Comparison of ENCODE assay signal across 8 cellular contexts in the genomic region with DNA sequence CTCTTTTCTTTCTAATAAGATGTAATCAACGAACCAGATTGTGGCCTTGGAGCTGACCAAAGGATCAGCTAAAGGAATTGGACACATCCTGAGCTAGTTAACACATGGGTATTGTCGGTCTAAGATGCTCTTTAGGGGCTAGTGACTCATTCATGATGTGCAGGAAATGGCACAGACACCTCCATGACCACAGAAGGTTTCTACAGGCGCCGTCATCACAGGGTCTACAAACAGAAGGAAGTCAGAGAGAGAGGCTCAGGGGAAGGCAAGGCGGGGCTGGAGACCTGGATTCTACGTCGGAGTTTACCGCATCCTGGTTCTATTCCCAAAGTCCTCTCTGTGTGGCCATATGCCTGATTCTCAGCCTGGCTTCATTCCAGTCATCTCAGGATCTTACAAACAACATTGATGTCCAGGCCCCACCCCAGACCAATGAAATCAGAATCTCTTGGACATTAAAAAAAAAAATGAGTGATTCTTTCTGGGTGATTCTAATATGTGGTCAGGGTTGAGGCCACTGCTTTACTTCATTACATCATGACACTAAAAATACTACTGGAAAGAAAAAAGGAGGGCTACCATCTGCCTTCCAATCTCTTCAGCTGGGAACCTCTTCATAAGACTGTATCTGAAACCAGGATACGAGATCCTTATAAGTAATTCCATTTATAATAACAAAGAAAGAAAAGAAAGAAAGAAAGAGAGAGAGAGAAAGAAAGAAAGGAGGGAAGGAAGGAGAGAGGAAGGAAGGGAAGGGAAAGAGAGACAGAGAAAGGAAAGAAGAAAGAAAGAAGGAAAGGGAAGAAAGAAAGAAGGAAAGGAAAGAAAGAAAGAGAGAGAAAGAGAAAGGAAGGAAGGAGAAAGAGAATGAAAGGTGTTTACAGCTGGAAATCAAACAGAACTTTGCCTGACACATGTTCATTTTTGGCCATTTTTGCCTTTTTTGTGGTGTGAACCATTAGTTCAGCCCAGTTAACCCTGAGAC. TPM values are rescaled to one million over a fixed set of nuclear protein-coding genes. Genes with fewer than 3 reads are reported as not detected.
A peak's percentile ranks its signal among the peaks of the same experiment; 100 is the strongest.
DNase-seq lines count a peak whose midpoint lies in the region; ATAC-seq, FAIRE-seq and TF ChIP-seq lines count a peak whose summit lies in the region.

No MANE protein-coding gene starts in this region.

- peak; percentile 8 to 77 for DNase-seq in A549 (ENCODE audit: low read depth in 1 of 2, low spot score in 1 of 2)
- peak; percentile 19 to 36 for DNase-seq in activated CD8-positive, alpha-beta memory T cell treated with anti-CD3 and anti-CD28 coated beads for 4 hours (ENCODE audit: low read depth in 2 of 2)
- peak; percentile 18 for DNase-seq in glomerular endothelial cell (ENCODE audit: extremely low read depth, low read depth, low spot score)
- DNase-seq in stimulated activated naive CD4-positive, alpha-beta T cell treated with Interleukin-2 at 50 U/mL for 16 hours (lab: John Stamatoyannopoulos, UW) = peak; percentile 14
- DNase-seq in amygdala (lab: John Stamatoyannopoulos, UW) = no peak
- no peak for DNase-seq in NCI-H1436 treated with DMSO at 0.1 percent for 48 hours (lab: John Stamatoyannopoulos, UW)

- H3K27ac ChIP-seq in A549 = peak overlapping the region; percentile 40 to 64; a peak in 4 of 6 replicates

- TF ChIP-seq CTCF in A549 (IDR thresholded peaks at IDR 0.05) = no peak

- ATAC-seq in A549 (peak; percentile 50 to 81; a peak in 4 of 6 replicates), GM19452 (IDR thresholded peaks at IDR 0.05; ENCODE audit: unreplicated experiment) (peak; percentile 85), HG03571 (IDR thresholded peaks at IDR 0.05; ENCODE audit: unreplicated experiment) (peak; percentile 80)

- H3K9me3 ChIP-seq in A549 = no peaks in the 10 kb centered on the region

- FAIRE-seq in A549 (lab: Jason Lieb, UNC) = no peak

- WGBS in A549 (ENCODE audit: missing lambda C conversion rate) = 16% methylated on average over 9 of the region's 9 CpGs

- CTCF ChIA-PET in A549 (lab: Yijun Ruan, JAX) = interaction anchor here (0.9 to 1.3 kb wide), 3 partner anchors 9 to 111 kb away, joined by 3 to 5 read pairs (median 4); no protein-coding TSS in a partner anchor

- TF ChIP-seq RAD21 in A549 (conservative IDR thresholded peaks at IDR 0.05 in 1 of 2, IDR thresholded peaks at IDR 0.05 in 1 of 2) = no peak

- no peak; a peak in 1 of 5 replicates for TF ChIP-seq EP300 in A549 (IDR thresholded peaks at IDR 0.05)

- no peak for TF ChIP-seq POLR2A in A549 (IDR thresholded peaks at IDR 0.05; ENCODE audit: low read length)

- H3K4me2 ChIP-seq in A549 = no peak overlapping the region

- POLR2A ChIA-PET in A549 (lab: Yijun Ruan, JAX) = no interaction called here

- H3K4me1 ChIP-seq in A549 = peaks cover 3% of the 10 kb centered on the region; the same call in 1 of the 3 replicates

- no peak overlapping the region for H3K4me3 ChIP-seq in A549

TF ChIP-seq in A549, 52 proteins besides CTCF, POLR2A, EP300 and RAD21:
- TF ChIP-seq JUN (IDR thresholded peaks at IDR 0.05) = no peak
- no peak for TF ChIP-seq FOSL2 (IDR thresholded peaks at IDR 0.05)
- peak; percentile 47; the same call in 1 of the 2 replicates for TF ChIP-seq FOSL2 (CRISPR knock-in tag; IDR thresholded peaks at IDR 0.05)
- TF ChIP-seq, protein P1, sequence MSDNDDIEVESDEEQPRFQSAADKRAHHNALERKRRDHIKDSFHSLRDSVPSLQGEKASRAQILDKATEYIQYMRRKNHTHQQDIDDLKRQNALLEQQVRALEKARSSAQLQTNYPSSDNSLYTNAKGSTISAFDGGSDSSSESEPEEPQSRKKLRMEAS (IDR thresholded peaks at IDR 0.05) = peak; percentile 34; the same call in 1 of the 2 replicates

RNA-seq across cellular contexts. Expression of a gene that starts 11.6 kb away (rescaled TPM):
- polyA plus RNA-seq in A549 (2011; rRNA removed) = 0.19 and 0.30 TPM in 2 replicates
- polyA plus RNA-seq in A549 (2012; cell fraction: cytosol; rRNA removed) = 0.01 and 0.08 TPM in 2 replicates
- 0.05 TPM in 1 of 2 replicates, not detected in the other for polyA plus RNA-seq in A549 (2012; cell fraction: nucleus; rRNA removed)
- polyA plus RNA-seq in A549 (2017; fragmentation: RNase III; extraction: RNeasy Plus Mini Kit Qiagen cat#74134 plus additional on column Dnase treatment) = 0.05 to 0.30 TPM in 2 of 3 replicates, not detected in the other
- 0.29 and 0.54 TPM in 2 replicates for polyA minus RNA-seq in A549 (2011; rRNA and poly(A)+ RNA removed)
- total RNA-seq in glomerular endothelial cell = 3.0 and 16.7 TPM in 2 replicates

Comparison
In these comparisons a context has a peak if more than half of its experiments do, and no peak if none do; other contexts are left out.
1. DNase-seq: peak in A549 (2 of 2), activated CD8-positive, alpha-beta memory T cell treated with anti-CD3 and anti-CD28 coated beads for 4 hours (2 of 2), glomerular endothelial cell (single experiment) and stimulated activated naive CD4-positive, alpha-beta T cell treated with Interleukin-2 at 50 U/mL for 16 hours (single experiment); none in amygdala (0 of 56) and NCI-H1436 treated with DMSO at 0.1 percent for 48 hours (single experiment).
2. Peak in every context shown above with its lines, with median percentiles within 50 percentile points of each other: ATAC-seq.